ENCODE assay signal across 13 cellular contexts in genomic region chr12:2301531-2302461, GRCh38.
DNase-seq lines count a peak whose midpoint lies in the region; ATAC-seq, FAIRE-seq and TF ChIP-seq lines count a peak whose summit lies in the region.
"Had no signal": no experiment of that assay in that cellular context is flagged by ENCODE, and none has a peak within 500 bp of the region (broad histone marks: within the 10 kb centered on the region; RNA-seq: fewer than 3 reads in every experiment).

No MANE protein-coding gene starts in this region.

- H3K36me3 ChIP-seq in skeletal muscle satellite cell (ENCODE audit: insufficient read depth, low read length): no peaks in the 10 kb centered on the region
- H3K36me3 ChIP-seq: neutrophil had no signal

- no peaks in the 10 kb centered on the region for H3K9me3 ChIP-seq in skeletal muscle satellite cell (replicated peaks; ENCODE audit: low read length)
- H3K9me3 ChIP-seq: neutrophil had no signal

- peaks cover 9 to 14% of the 10 kb centered on the region in 2 donors for H3K27me3 Mint-ChIP-seq in natural killer cell treated with Interleukin-12 subunit alpha and Interleukin-12 subunit beta and Interleukin-15 and Interleukin-18, amount 100 ng/mL, for 72 hours

- peaks cover 19% of the 10 kb centered on the region for H3K4me1 ChIP-seq in skeletal muscle satellite cell (ENCODE audit: control insufficient read depth, insufficient read depth, low read length)

- peak; percentile 74 for ATAC-seq in left ventricle myocardium superior
- ATAC-seq in natural killer cell treated with Interleukin-12 subunit alpha and Interleukin-12 subunit beta and Interleukin-15 and Interleukin-18, amount 100 ng/mL, for 72 hours: no peak

- H3K4me2 ChIP-seq in skeletal muscle satellite cell (ENCODE audit: low read length): peak overlapping the region; percentile 10

- H3K36me3 Mint-ChIP-seq in natural killer cell treated with Interleukin-12 subunit alpha and Interleukin-12 subunit beta and Interleukin-15 and Interleukin-18, amount 100 ng/mL, for 72 hours: no peaks in the 10 kb centered on the region

- no peak for FAIRE-seq in GM12892 (lab: Jason Lieb, UNC)
- FAIRE-seq: GM18507 had no signal

- H3K4me3 ChIP-seq in astrocyte of the spinal cord (ENCODE audit: low read depth, low read length) (no peak overlapping the region), skeletal muscle satellite cell (ENCODE audit: low read length) (no peak overlapping the region)

- in situ Hi-C loops in astrocyte of the spinal cord (cut with HindIII; ENCODE audit: low sequenced_read_pairs): no loop called here

- no peaks in the 10 kb centered on the region for H3K9me3 Mint-ChIP-seq in natural killer cell treated with Interleukin-12 subunit alpha and Interleukin-12 subunit beta and Interleukin-15 and Interleukin-18, amount 100 ng/mL, for 72 hours

- DNase-seq in EL (peak; percentile 90), astrocyte of the spinal cord (ENCODE audit: low read depth, low spot score) (peak; percentile 36), left ventricle myocardium superior (peak; percentile 77), NCI-H510A (lab: John Stamatoyannopoulos, UW) (no peak), NOMO-1 treated with dmso at 0.1 percent for 144 hours (lab: John Stamatoyannopoulos, UW; ENCODE audit: unreplicated experiment) (no peak), GM12892 (ENCODE audit: insufficient read length) (no peak)
- DNase-seq in natural killer cell treated with Interleukin-12 subunit alpha and Interleukin-12 subunit beta and Interleukin-15 and Interleukin-18, amount 100 ng/mL, for 72 hours (ENCODE audit: low spot score): no peak
- DNase-seq: cerebellar nuclear complex, COR-L47, NCI-H187 had no signal

- no peak overlapping the region for H3K27ac Mint-ChIP-seq in natural killer cell treated with Interleukin-12 subunit alpha and Interleukin-12 subunit beta and Interleukin-15 and Interleukin-18, amount 100 ng/mL, for 72 hours

- no peaks in the 10 kb centered on the region for H3K4me1 Mint-ChIP-seq in natural killer cell treated with Interleukin-12 subunit alpha and Interleukin-12 subunit beta and Interleukin-15 and Interleukin-18, amount 100 ng/mL, for 72 hours (ENCODE audit: low read depth in 2 of 2)

- intact Hi-C loops in left ventricle myocardium superior (cut with micrococcal nuclease): no loop called here

- TF ChIP-seq POLR2A in GM12892 (IDR thresholded peaks at IDR 0.05; ENCODE audit: low read depth, low read length): no peak

- H3K4me3 Mint-ChIP-seq in natural killer cell treated with Interleukin-12 subunit alpha and Interleukin-12 subunit beta and Interleukin-15 and Interleukin-18, amount 100 ng/mL, for 72 hours: no peak overlapping the region

- no peak for TF ChIP-seq CTCF in astrocyte of the spinal cord (IDR thresholded peaks at IDR 0.05; ENCODE audit: low read depth, low read length)

- H3K27me3 ChIP-seq in skeletal muscle satellite cell (ENCODE audit: control insufficient read depth, insufficient read depth, low read length): peaks cover 7% of the 10 kb centered on the region
- H3K27me3 ChIP-seq: neutrophil had no signal

- peak overlapping the region; percentile 33 for H3K9ac ChIP-seq in skeletal muscle satellite cell (ENCODE audit: low read depth, low read length)

Comparison
In these comparisons a context has a peak if more than half of its experiments do, and no peak if none do; other contexts are left out.
1. DNase-seq: peak in EL (single experiment), astrocyte of the spinal cord (single experiment) and left ventricle myocardium superior (single experiment); none in NCI-H510A (single experiment), natural killer cell treated with Interleukin-12 subunit alpha and Interleukin-12 subunit beta and Interleukin-15 and Interleukin-18, amount 100 ng/mL, for 72 hours (single experiment), NOMO-1 treated with dmso at 0.1 percent for 144 hours (single experiment) and GM12892 (single experiment).